20 cellular contexts compared by ENCODE assay signal in genomic region chr10:68167271-68167670, GRCh38. TPM values are rescaled to one million over a fixed set of nuclear protein-coding genes. Genes with fewer than 3 reads are reported as not detected.
"Had no signal": no experiment of that assay in that cellular context is flagged by ENCODE, and none has a peak within 500 bp of the region (broad histone marks: within the 10 kb centered on the region; RNA-seq: fewer than 3 reads in every experiment).

No MANE protein-coding gene starts in this region.

- H3K36me3 ChIP-seq: left lung, prostate gland had no signal

- H3K4me3 ChIP-seq: coronary artery, left lung, mucosa of descending colon, prostate gland, skin epidermis had no signal

- H3K4me1 ChIP-seq: foreskin keratinocyte, left lung, prostate gland had no signal

- H3K27ac ChIP-seq: coronary artery, foreskin keratinocyte, left lung, prostate gland, skin epidermis had no signal

- H3K27me3 ChIP-seq: left lung had no signal

- H3K9me3 ChIP-seq: left lung, mucosa of descending colon, prostate gland had no signal

- ATAC-seq: activated T-cell treated with anti-CD3 and anti-CD28 coated beads, Interleukin-2, amount 50 U/mL, for 72 hours; foreskin keratinocyte; left lung; mucosa of descending colon; right cardiac atrium; stimulated activated naive CD8-positive, alpha-beta T cell treated with anti-CD3 and anti-CD28 coated beads, Interleukin-15, amount 100 ng/mL, for 72 hours had no signal

- DNase-seq: activated CD4-positive, alpha-beta T cell treated with anti-CD3 and anti-CD28 coated beads, Interleukin-2, amount 50 U/mL, for 4 hours; activated T-cell treated with anti-CD3 and anti-CD28 coated beads, Interleukin-2, amount 50 U/mL, for 72 hours; amygdala; foreskin keratinocyte; hypothalamus; kidney; left lung; mucosa of descending colon; naive B cell; right cardiac atrium; stimulated activated CD4-positive, alpha-beta T cell treated with anti-CD3 and anti-CD28 coated beads, Interleukin-2, amount 100 ng/mL, for 48 hours; stimulated activated naive CD8-positive, alpha-beta T cell treated with anti-CD3 and anti-CD28 coated beads, Interleukin-15, amount 100 ng/mL, for 72 hours; trophoblast cell had no signal

RNA-seq across cellular contexts. Expression of gene MYPN, which starts 58.0 kb away (rescaled TPM):
- total RNA-seq: activated CD8-positive, alpha-beta memory T cell treated with anti-CD3 and anti-CD28 coated beads for 36 hours; activated T-cell treated with anti-CD3 and anti-CD28 coated beads, Interleukin-2, amount 50 U/mL, for 72 hours; foreskin keratinocyte; neural crest cell; omental fat pad; temporal lobe had no signal
